ENCODE assay signal across 1 cellular context in the genomic region with DNA sequence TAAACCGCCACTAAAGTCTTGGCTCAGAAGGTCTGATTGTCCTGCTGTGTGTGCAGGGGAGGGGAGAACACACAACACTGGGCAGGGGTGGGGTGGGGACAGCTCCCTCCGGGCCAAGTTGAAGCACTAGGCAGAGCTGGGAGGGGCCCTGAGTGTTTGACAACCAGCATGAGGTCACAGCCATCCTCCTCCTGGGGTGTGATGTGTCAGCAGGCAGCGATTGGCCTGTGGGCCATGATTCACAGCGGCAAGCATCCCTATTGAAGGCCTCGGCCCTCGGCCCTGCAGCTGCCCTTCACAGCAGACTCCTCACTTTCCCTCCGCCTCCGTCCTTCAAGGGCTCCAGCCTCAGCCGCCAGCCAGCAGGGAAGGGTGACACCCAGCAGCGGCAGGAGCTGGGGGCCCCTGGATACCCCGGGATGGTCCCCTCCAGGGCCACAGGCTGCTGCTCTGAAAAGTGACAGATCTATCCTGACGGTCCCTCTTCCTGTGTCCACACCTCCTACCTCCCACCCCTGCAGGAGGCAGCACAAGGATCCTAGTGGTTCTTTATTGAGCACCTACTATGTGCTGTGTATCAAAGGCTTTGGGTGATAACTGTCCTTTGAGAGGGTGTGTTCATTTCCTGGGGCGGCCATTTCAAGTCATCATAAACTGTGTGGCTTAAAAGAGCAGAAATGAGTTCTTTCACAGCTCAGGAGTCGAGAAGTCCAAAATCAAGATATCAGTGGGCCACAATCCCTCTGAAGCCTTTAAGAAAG.
TF ChIP-seq lines count a peak whose summit lies in the region.

No MANE protein-coding gene starts in this region.

TF ChIP-seq in GM23338, 12 proteins besides CTCF, POLR2A, EP300 and RAD21 (continued from another document):
- TF ChIP-seq ZNF462 (CRISPR knock-in tag; IDR thresholded peaks at IDR 0.05), result no peak
